8 cellular contexts compared by ENCODE assay signal in genomic region chr3:150407818-150408231, GRCh38. TPM values are rescaled to one million over a fixed set of nuclear protein-coding genes. Genes with fewer than 3 reads are reported as not detected.
A peak's percentile ranks its signal among the peaks of the same experiment; 100 is the strongest.
DNase-seq lines count a peak whose midpoint lies in the region; ATAC-seq and TF ChIP-seq lines count a peak whose summit lies in the region.

No MANE protein-coding gene starts in this region.

- ATAC-seq in GM18498 (IDR thresholded peaks at IDR 0.05; ENCODE audit: unreplicated experiment) (peak; percentile 9), HG03108 (IDR thresholded peaks at IDR 0.05; ENCODE audit: unreplicated experiment) (no peak), HG02642 (IDR thresholded peaks at IDR 0.05; ENCODE audit: poor library complexity, unreplicated experiment) (no peak)

- H3K9me3 Mint-ChIP-seq in activated naive CD8-positive, alpha-beta T cell treated with anti-CD3 and anti-CD28 coated beads for 36 hours, result no peaks in the 10 kb centered on the region

- no peak for DNase-seq in HFF-Myc (ENCODE audit: extremely low read depth, low read depth)
- DNase-seq in NCI-H69 (lab: John Stamatoyannopoulos, UW), result peak; percentile 78
- peak; percentile 3 for DNase-seq in activated naive CD8-positive, alpha-beta T cell treated with anti-CD3 and anti-CD28 coated beads for 36 hours
- DNase-seq in stimulated activated CD8-positive, alpha-beta memory T cell treated with anti-CD3 and anti-CD28 coated beads, Interleukin-12 subunit alpha, Interleukin-12 subunit beta, amount 100 ng/mL, for 1 hour (ENCODE audit: low read depth), result peak; percentile 98

- H3K36me3 Mint-ChIP-seq in activated naive CD8-positive, alpha-beta T cell treated with anti-CD3 and anti-CD28 coated beads for 36 hours, result peaks cover 19% of the 10 kb centered on the region

- peak overlapping the region; percentile 78 for H3K4me3 ChIP-seq in HFF-Myc (replicated peaks; ENCODE audit: low read depth, low read length)
- peak overlapping the region; percentile 50 for H3K4me3 ChIP-seq in iPS-18a (ENCODE audit: low read length)

- peak overlapping the region; percentile 87 for H3K4me3 Mint-ChIP-seq in activated naive CD8-positive, alpha-beta T cell treated with anti-CD3 and anti-CD28 coated beads for 36 hours

- peaks cover 20% of the 10 kb centered on the region for H3K4me1 ChIP-seq in iPS-18a (ENCODE audit: control insufficient read depth, low read depth, low read length)

- H3K9ac ChIP-seq in iPS-18a (ENCODE audit: low read length), result peak overlapping the region; percentile 54

- H3K4me1 Mint-ChIP-seq in activated naive CD8-positive, alpha-beta T cell treated with anti-CD3 and anti-CD28 coated beads for 36 hours, result peaks cover 16% of the 10 kb centered on the region

- peak overlapping the region; percentile 99 for H3K27ac Mint-ChIP-seq in activated naive CD8-positive, alpha-beta T cell treated with anti-CD3 and anti-CD28 coated beads for 36 hours

- H3K36me3 ChIP-seq in iPS-18a (ENCODE audit: control insufficient read depth, low read depth, low read length), result no peaks in the 10 kb centered on the region

- peak overlapping the region; percentile 74 for H3K27ac ChIP-seq in iPS-18a (ENCODE audit: low read length)

- no peaks in the 10 kb centered on the region for H3K9me3 ChIP-seq in iPS-18a (ENCODE audit: control insufficient read depth, low read depth, low read length)

- no peak for TF ChIP-seq CTCF in HFF-Myc (IDR thresholded peaks at IDR 0.05; ENCODE audit: low read depth, low read length, missing control alignments)

- H3K27me3 Mint-ChIP-seq in activated naive CD8-positive, alpha-beta T cell treated with anti-CD3 and anti-CD28 coated beads for 36 hours, result no peaks in the 10 kb centered on the region

- H3K27me3 ChIP-seq in iPS-18a (ENCODE audit: control insufficient read depth, insufficient read depth, low read length), result no peaks in the 10 kb centered on the region

RNA-seq across cellular contexts. Expression of gene TSC22D2, which starts 0.3 kb away (rescaled TPM):
- total RNA-seq in activated naive CD8-positive, alpha-beta T cell treated with anti-CD3 and anti-CD28 coated beads for 36 hours, result 10 to 100 TPM; 16.8 to 17.1 TPM
